In the genomic region with DNA sequence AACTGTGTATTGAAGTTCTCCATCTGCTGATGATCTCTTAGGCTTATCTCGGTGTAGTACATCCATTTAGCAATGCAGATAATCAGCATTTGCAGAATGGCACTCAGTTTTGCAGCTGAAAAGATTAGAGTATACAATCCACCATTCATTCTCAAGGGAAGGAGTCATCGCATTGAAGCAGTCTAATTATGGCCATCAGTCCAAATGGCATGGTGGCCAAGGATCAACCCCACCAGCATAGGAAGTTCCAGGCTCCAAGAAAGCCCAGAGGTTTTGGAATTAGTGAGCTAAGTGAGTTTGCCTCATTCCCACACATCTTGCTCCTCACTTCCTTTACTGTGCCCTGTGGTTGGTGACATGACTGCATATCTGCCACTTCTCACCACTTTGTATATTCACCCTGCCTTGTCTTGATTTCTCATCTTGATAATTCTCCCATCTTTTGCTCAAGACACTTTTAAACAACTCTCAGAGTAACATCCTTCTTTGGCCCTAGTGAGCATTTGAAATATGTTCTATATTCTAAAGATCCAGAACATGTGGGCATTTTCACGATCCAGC, we compare ENCODE assay signal across 9 cellular contexts.
"Had no signal": no experiment of that assay in that cellular context is flagged by ENCODE, and none has a peak within 500 bp of the region (broad histone marks: within the 10 kb centered on the region; RNA-seq: fewer than 3 reads in every experiment).

No MANE protein-coding gene starts in this region.

- H3K36me3 Mint-ChIP-seq: IgD-negative memory B cell had no signal

- DNase-seq: GM23248, GOT3, H7, HFFc6 had no signal

- H3K4me3 Mint-ChIP-seq: HFFc6, IgD-negative memory B cell had no signal

- H3K27me3 Mint-ChIP-seq: IgD-negative memory B cell had no signal

- H3K9me3 ChIP-seq: HAP-1 had no signal

- H3K27ac ChIP-seq: GM23248, HL-60 had no signal

- H3K36me3 ChIP-seq: HAP-1 had no signal

- H3K4me1 Mint-ChIP-seq: IgD-negative memory B cell had no signal

- H3K27ac Mint-ChIP-seq: HFFc6, IgD-negative memory B cell had no signal

- ATAC-seq: HCT116, HepG2 had no signal

- H3K4me1 ChIP-seq: HAP-1 had no signal

- H3K4me3 ChIP-seq: GM23248, HAP-1 had no signal

- H2AFZ ChIP-seq: GM23248 had no signal
